ENCODE assay signal across 8 cellular contexts in genomic region chr11:131867457-131868257, GRCh38.
DNase-seq lines count a peak whose midpoint lies in the region; ATAC-seq, FAIRE-seq and TF ChIP-seq lines count a peak whose summit lies in the region.

No MANE protein-coding gene starts in this region.

- peak; percentile 73 to 79 for TF ChIP-seq CTCF in Caco-2 (IDR thresholded peaks at IDR 0.05; ENCODE audit: insufficient read depth in 1 of 2, low read depth in 1 of 2, low read length in 1 of 2, severe bottlenecking in 1 of 2, unreplicated experiment in 1 of 2)
- TF ChIP-seq CTCF in endothelial cell (IDR thresholded peaks at IDR 0.05; ENCODE audit: unreplicated experiment): peak; percentile 58
- peak; percentile 51 for TF ChIP-seq CTCF in mesothelial cell of epicardium (IDR thresholded peaks at IDR 0.05; ENCODE audit: unreplicated experiment)

- no TSS peak for BruUV-seq in Caco-2 (replicated peaks; lab: Mats Ljungman, UMichigan)

- H3K27ac Mint-ChIP-seq in Caco-2 (ENCODE audit: unreplicated experiment) (no peak overlapping the region), endothelial cell (ENCODE audit: unreplicated experiment) (no peak overlapping the region), mesothelial cell of epicardium (no peak overlapping the region)
- H3K27ac Mint-ChIP-seq in stimulated activated effector memory CD8-positive, alpha-beta T cell treated with anti-CD3 and anti-CD28 coated beads, Interleukin-12 subunit alpha, Interleukin-12 subunit beta, amount 100 ng/mL, for 72 hours: no peak overlapping the region

- H3K9me3 ChIP-seq in Caco-2: no peaks in the 10 kb centered on the region

- H3K4me1 Mint-ChIP-seq in Caco-2 (ENCODE audit: low read depth, unreplicated experiment) (no peaks in the 10 kb centered on the region), endothelial cell (ENCODE audit: unreplicated experiment) (peaks cover 48% of the 10 kb centered on the region), mesothelial cell of epicardium (peaks cover 6% of the 10 kb centered on the region)
- H3K4me1 Mint-ChIP-seq in stimulated activated effector memory CD8-positive, alpha-beta T cell treated with anti-CD3 and anti-CD28 coated beads, Interleukin-12 subunit alpha, Interleukin-12 subunit beta, amount 100 ng/mL, for 72 hours: no peaks in the 10 kb centered on the region

- H3K4me1 ChIP-seq in Caco-2: no peaks in the 10 kb centered on the region

- intact Hi-C loops in Caco-2 (cut with micrococcal nuclease; ENCODE audit: unreplicated experiment): loop anchor here (1.0 to 5.0 kb wide), 4 partner anchors 161 to 1195 kb away; no protein-coding TSS in a partner anchor

- no peaks in the 10 kb centered on the region for H3K27me3 ChIP-seq in Caco-2 (replicated peaks; ENCODE audit: control insufficient read depth, insufficient read depth, low read length)

- H3K9me3 Mint-ChIP-seq in Caco-2 (ENCODE audit: unreplicated experiment) (peaks cover 6% of the 10 kb centered on the region), endothelial cell (ENCODE audit: unreplicated experiment) (no peaks in the 10 kb centered on the region), mesothelial cell of epicardium (no peaks in the 10 kb centered on the region)
- H3K9me3 Mint-ChIP-seq in stimulated activated effector memory CD8-positive, alpha-beta T cell treated with anti-CD3 and anti-CD28 coated beads, Interleukin-12 subunit alpha, Interleukin-12 subunit beta, amount 100 ng/mL, for 72 hours: peaks cover 17% of the 10 kb centered on the region

- H3K4me3 ChIP-seq in Caco-2 (ENCODE audit: low read depth, low read length): no peak overlapping the region

- ATAC-seq in GM19035 (IDR thresholded peaks at IDR 0.05; ENCODE audit: unreplicated experiment): peak; percentile 87
- no peak for ATAC-seq in stimulated activated effector memory CD8-positive, alpha-beta T cell treated with anti-CD3 and anti-CD28 coated beads, Interleukin-12 subunit alpha, Interleukin-12 subunit beta, amount 100 ng/mL, for 72 hours

- CTCF ChIA-PET in Caco-2 (lab: Charles Lee): interaction anchor here (0.6 to 1.4 kb wide), 3 partner anchors 9 to 1073 kb away, joined by 4 to 7 read pairs (median 5); no protein-coding TSS in a partner anchor

- H3K4me3 Mint-ChIP-seq in Caco-2 (ENCODE audit: unreplicated experiment) (no peak overlapping the region), endothelial cell (ENCODE audit: unreplicated experiment) (no peak overlapping the region), mesothelial cell of epicardium (no peak overlapping the region)
- H3K4me3 Mint-ChIP-seq in stimulated activated effector memory CD8-positive, alpha-beta T cell treated with anti-CD3 and anti-CD28 coated beads, Interleukin-12 subunit alpha, Interleukin-12 subunit beta, amount 100 ng/mL, for 72 hours: no peak overlapping the region

- no peaks in the 10 kb centered on the region for H3K36me3 Mint-ChIP-seq in Caco-2 (ENCODE audit: insufficient read depth, unreplicated experiment)
- H3K36me3 Mint-ChIP-seq in endothelial cell (ENCODE audit: low read depth, unreplicated experiment): no peaks in the 10 kb centered on the region
- H3K36me3 Mint-ChIP-seq in mesothelial cell of epicardium: no peaks in the 10 kb centered on the region
- no peaks in the 10 kb centered on the region for H3K36me3 Mint-ChIP-seq in stimulated activated effector memory CD8-positive, alpha-beta T cell treated with anti-CD3 and anti-CD28 coated beads, Interleukin-12 subunit alpha, Interleukin-12 subunit beta, amount 100 ng/mL, for 72 hours

- DNase-seq in Caco-2 (peak; percentile 72 to 76), HT1080 (ENCODE audit: low read depth) (peak; percentile 86), RCC 7860 (ENCODE audit: low spot score) (peak; percentile 45), endothelial cell (ENCODE audit: low spot score) (peak; percentile 82), mesothelial cell of epicardium (ENCODE audit: low spot score in 2 of 2, unreplicated experiment in 2 of 2) (peak; percentile 38 to 74)
- no peak for DNase-seq in stimulated activated effector memory CD8-positive, alpha-beta T cell treated with anti-CD3 and anti-CD28 coated beads, Interleukin-12 subunit alpha, Interleukin-12 subunit beta, amount 100 ng/mL, for 72 hours (ENCODE audit: low spot score in 2 of 2)
- no peak for DNase-seq in activated CD8-positive, alpha-beta memory T cell treated with anti-CD3 and anti-CD28 coated beads for 24 hours

- no peak for FAIRE-seq in RCC 7860 (lab: Jason Lieb, UNC)

- H3K36me3 ChIP-seq in Caco-2 (ENCODE audit: control insufficient read depth, insufficient read depth, low read length): no peaks in the 10 kb centered on the region

- H3K27me3 Mint-ChIP-seq in Caco-2 (ENCODE audit: insufficient read depth, unreplicated experiment) (peaks cover 17% of the 10 kb centered on the region), endothelial cell (ENCODE audit: unreplicated experiment) (peaks cover 6% of the 10 kb centered on the region), mesothelial cell of epicardium (ENCODE audit: low read depth) (peaks cover 53% of the 10 kb centered on the region)

- POLR2A ChIA-PET in Caco-2 (lab: Charles Lee): no interaction called here

Comparison
In these comparisons a context has a peak if more than half of its experiments do, and no peak if none do; other contexts are left out.
1. DNase-seq: peak in Caco-2 (2 of 2), HT1080 (single experiment), RCC 7860 (single experiment), endothelial cell (single experiment) and mesothelial cell of epicardium (2 of 2); none in stimulated activated effector memory CD8-positive, alpha-beta T cell treated with anti-CD3 and anti-CD28 coated beads, Interleukin-12 subunit alpha, Interleukin-12 subunit beta, amount 100 ng/mL, for 72 hours (0 of 2) and activated CD8-positive, alpha-beta memory T cell treated with anti-CD3 and anti-CD28 coated beads for 24 hours (single experiment).
2. Peak in every context shown above with its lines, with median percentiles within 50 percentile points of each other: CTCF ChIP-seq.